Comparison of ENCODE assay signal across 9 cellular contexts in the genomic region with DNA sequence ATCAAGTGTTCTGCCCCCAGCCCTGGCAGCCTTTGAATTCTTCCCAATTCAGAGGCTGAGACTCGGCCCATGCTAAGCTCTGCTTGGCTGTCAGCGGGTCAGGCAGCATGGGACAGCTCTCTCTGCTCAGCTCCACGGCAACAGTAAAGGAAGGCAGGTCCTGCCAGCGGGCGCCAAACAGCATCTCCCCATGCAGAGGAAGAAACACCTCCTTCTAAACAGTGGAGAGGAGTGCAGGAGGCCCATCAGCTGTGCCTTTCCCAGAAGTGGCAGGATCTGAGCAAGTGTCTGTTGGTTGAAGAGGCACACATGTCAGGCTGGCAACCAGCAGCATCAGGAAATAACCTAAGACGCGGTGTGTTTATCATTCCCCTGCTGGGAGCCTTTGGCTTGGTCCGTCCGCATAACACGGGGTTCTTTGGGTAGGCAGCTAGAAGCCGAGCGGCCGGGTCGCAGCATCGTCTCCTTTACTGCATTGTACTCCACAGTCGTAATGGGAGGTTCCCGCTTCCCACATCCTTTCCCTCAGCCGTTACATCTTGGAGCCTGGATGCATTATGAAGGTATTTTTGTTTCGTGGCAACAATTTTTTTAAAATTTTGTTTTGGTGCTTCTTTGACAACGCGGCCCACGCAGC. TPM values are rescaled to one million over a fixed set of nuclear protein-coding genes. Genes with fewer than 3 reads are reported as not detected.
DNase-seq lines count a peak whose midpoint lies in the region; ATAC-seq and TF ChIP-seq lines count a peak whose summit lies in the region.
"Had no signal": no experiment of that assay in that cellular context is flagged by ENCODE, and none has a peak within 500 bp of the region (broad histone marks: within the 10 kb centered on the region; RNA-seq: fewer than 3 reads in every experiment).

No MANE protein-coding gene starts in this region.

- H3K4me3 ChIP-seq in endodermal cell (ENCODE audit: low read length) (no peak overlapping the region), gastrocnemius medialis (peak overlapping the region in 1 of 4 donors; percentile 24)

- DNase-seq in activated CD4-positive, alpha-beta T cell treated with anti-CD3 and anti-CD28 coated beads for 1 hour: peak; percentile 24
- DNase-seq in endodermal cell (no peak), gastrocnemius medialis (no peak), D341Med (ENCODE audit: low spot score) (no peak), HEK293T (ENCODE audit: extremely low spot score) (no peak), NCI-H1048 (lab: John Stamatoyannopoulos, UW) (no peak)
- DNase-seq: left cardiac atrium had no signal

- no peaks in the 10 kb centered on the region for H3K9me3 ChIP-seq in endodermal cell (ENCODE audit: control insufficient read depth, low read length)
- no peaks in the 10 kb centered on the region for H3K9me3 ChIP-seq in gastrocnemius medialis

- H3K27ac ChIP-seq in endodermal cell (ENCODE audit: low read depth, low read length): peak overlapping the region; percentile 79
- peak overlapping the region; percentile 46 to 79 (median 74) for H3K27ac ChIP-seq in gastrocnemius medialis

- TF ChIP-seq POLR2A in gastrocnemius medialis (IDR thresholded peaks at IDR 0.05): no peak

- H3K36me3 Mint-ChIP-seq in endodermal cell (ENCODE audit: low read depth): peaks cover 48% of the 10 kb centered on the region

- H3K27me3 Mint-ChIP-seq in endodermal cell (ENCODE audit: insufficient read depth): no peaks in the 10 kb centered on the region

- H3K9me3 Mint-ChIP-seq in endodermal cell: no peaks in the 10 kb centered on the region

- POLR2A ChIA-PET in HEK293T (lab: Yijun Ruan, JAX): no interaction called here

- H3K4me1 ChIP-seq in endodermal cell (ENCODE audit: control insufficient read depth, insufficient read depth, low read length) (no peaks in the 10 kb centered on the region), gastrocnemius medialis (peaks cover 0 to 18% of the 10 kb centered on the region in 2 donors)

- H3K9ac ChIP-seq in endodermal cell (ENCODE audit: extremely low read depth, low read length, poor library complexity, severe bottlenecking): no peak overlapping the region

- in situ Hi-C loops in gastrocnemius medialis (cut with MboI; ENCODE audit: low sequenced_read_pairs in 4 of 4): no loop called here

- H3K27ac Mint-ChIP-seq in endodermal cell: no peak overlapping the region

- H3K4me1 Mint-ChIP-seq in endodermal cell: peaks cover 9% of the 10 kb centered on the region

- no peak for TF ChIP-seq CTCF in endodermal cell (conservative IDR thresholded peaks at IDR 0.05)
- no peak for TF ChIP-seq CTCF in gastrocnemius medialis (IDR thresholded peaks at IDR 0.05 in 4 of 5, conservative IDR thresholded peaks at IDR 0.05 in 1 of 5)

- intact Hi-C loops in gastrocnemius medialis (cut with DNase I; ENCODE audit: low total_unique reads): no loop called here

- CTCF ChIA-PET in HEK293T (lab: Yijun Ruan, JAX): no interaction called here

- ATAC-seq in GM19438 (IDR thresholded peaks at IDR 0.05; ENCODE audit: low read depth, unreplicated experiment) (peak; percentile 6), gastrocnemius medialis (peak in 1 of 2 donors; percentile 29), HG03469 (IDR thresholded peaks at IDR 0.05; ENCODE audit: unreplicated experiment) (no peak)

- no peaks in the 10 kb centered on the region for H3K27me3 ChIP-seq in endodermal cell (ENCODE audit: control insufficient read depth, insufficient read depth, low read length, poor library complexity, severe bottlenecking)
- no peaks in the 10 kb centered on the region for H3K27me3 ChIP-seq in gastrocnemius medialis

- 91 to 93% methylated on average over 14 to 22 of the region's 22 CpGs for WGBS in endodermal cell (ENCODE audit: insufficient coverage in 1 of 2, insufficient read length in 1 of 2), 2 experiments

- H3K4me3 Mint-ChIP-seq in endodermal cell: no peak overlapping the region

- H3K36me3 ChIP-seq in endodermal cell (ENCODE audit: control insufficient read depth, insufficient read depth, low read length) (peaks cover 38% of the 10 kb centered on the region), gastrocnemius medialis (peaks cover 0 to 15% of the 10 kb centered on the region in 2 donors)

TF ChIP-seq in HEK293T, 16 proteins besides CTCF, POLR2A, EP300 and RAD21:
- TF ChIP-seq FOXM1 (IDR thresholded peaks at IDR 0.05; ENCODE audit: borderline replicate concordance) (no peak), FOXK2 (IDR thresholded peaks at IDR 0.05) (no peak), CTBP1 (IDR thresholded peaks at IDR 0.05; ENCODE audit: borderline replicate concordance) (no peak), ELF4 (IDR thresholded peaks at IDR 0.05) (no peak), NFRKB (IDR thresholded peaks at IDR 0.05) (no peak), FOXA1 (IDR thresholded peaks at IDR 0.05) (no peak), LEF1 (IDR thresholded peaks at IDR 0.05; ENCODE audit: borderline replicate concordance) (no peak), SUZ12 (IDR thresholded peaks at IDR 0.05) (no peak), SP1 (IDR thresholded peaks at IDR 0.05) (no peak)

RNA-seq across cellular contexts. Expression of a gene that starts 42.7 kb away (rescaled TPM):
- total RNA-seq in endodermal cell: 10 to 100 TPM; 40.6 to 47.7 TPM
- polyA plus RNA-seq in endodermal cell (2013, experiment 1 of 2): 26.5 TPM
- 28.0 TPM for polyA plus RNA-seq in endodermal cell (2013, experiment 2 of 2)
- total RNA-seq in gastrocnemius medialis: 1 to 10 TPM; 2.1 to 4.6 (median 2.5) TPM

Comparison
In these comparisons a context has a peak if more than half of its experiments do, and no peak if none do; other contexts are left out.
1. RNA of a gene that starts 42.7 kb away (total RNA-seq): 40.6 to 47.7 TPM in endodermal cell; 2.1 to 4.6 TPM in gastrocnemius medialis; every median in the first group is over 4 times any median in the second.